In genomic region chr1:233140519-233140918, GRCh38 we compare ENCODE assay signal across 27 cellular contexts.
DNase-seq lines count a peak whose midpoint lies in the region; ATAC-seq and TF ChIP-seq lines count a peak whose summit lies in the region.
"Had no signal": no experiment of that assay in that cellular context is flagged by ENCODE, and none has a peak within 500 bp of the region (broad histone marks: within the 10 kb centered on the region; RNA-seq: fewer than 3 reads in every experiment).

No MANE protein-coding gene starts in this region.

- peak; percentile 44 for DNase-seq in AG10803 (ENCODE audit: low read depth)
- DNase-seq in IMR-90, result no peak
- DNase-seq in fibroblast of gingiva (ENCODE audit: low read depth), result peak; percentile 56
- DNase-seq in hepatocyte (ENCODE audit: low spot score), result no peak
- no peak for DNase-seq in NK-92 treated with Interleukin-12 subunit alpha and Interleukin-12 subunit beta, amount 100 ng/mL, for 24 hours (lab: John Stamatoyannopoulos, UW)
- DNase-seq in OCI-LY7 (ENCODE audit: low spot score), result no peak
- no peak for DNase-seq in head of caudate nucleus
- DNase-seq: activated CD4-positive, alpha-beta T cell treated with anti-CD3 and anti-CD28 coated beads, Interleukin-2, amount 10 ng/mL, durations not matched to agents 7 days and 5 days; activated T-cell treated with anti-CD3 and anti-CD28 coated beads, Interleukin-2, amount 50 U/mL, for 24 hours; amniotic stem cell; brain microvascular endothelial cell; Caco-2; DND-41; gastrocnemius medialis; kidney; NCI-H1694; NCI-H510A; pancreas; right lobe of liver; SHP77; stimulated activated CD4-positive, alpha-beta T cell treated with anti-CD3 and anti-CD28 coated beads, Interleukin-4, amount 100 ng/mL, for 4 hours; substantia nigra; T1000 had no signal

- BruUV-seq in IMR-90 (replicated peaks; lab: Mats Ljungman, UMichigan) (no TSS peak), OCI-LY7 (replicated peaks; lab: Mats Ljungman, UMichigan) (no TSS peak)

- no peak for TF ChIP-seq RAD21 in IMR-90 (IDR thresholded peaks at IDR 0.05; ENCODE audit: low read length)

- H3K18ac ChIP-seq in IMR-90 (ENCODE audit: low read depth, low read length), result peak overlapping the region; percentile 20; the same call in 1 of the 2 replicates

- in situ Hi-C loops in IMR-90 (cut with MboI; ENCODE audit: low sequenced_read_pairs), result no loop called here

- H3K9me3 ChIP-seq in IMR-90 (ENCODE audit: control insufficient read depth, insufficient read depth, low read length), result no peaks in the 10 kb centered on the region
- no peaks in the 10 kb centered on the region for H3K9me3 ChIP-seq in hepatocyte (ENCODE audit: low read depth)
- no peaks in the 10 kb centered on the region for H3K9me3 ChIP-seq in OCI-LY7 (ENCODE audit: low read length)
- H3K9me3 ChIP-seq: BLaER1 treated with 17β-estradiol and CSF1 and Interleukin-3, amounts not matched to agents 10 nM and 100 nM; Caco-2; gastrocnemius medialis; pancreas; right lobe of liver had no signal

- intact Hi-C loops in IMR-90 (cut with micrococcal nuclease), result no loop called here
- intact Hi-C loops in OCI-LY7 (cut with micrococcal nuclease; ENCODE audit: unreplicated experiment), result no loop called here
- intact Hi-C loops in head of caudate nucleus (cut with DNase I), result no loop called here

- H4K91ac ChIP-seq in IMR-90 (ENCODE audit: insufficient read depth, low read depth, low read length), result no peak overlapping the region

- H3K4me1 ChIP-seq in IMR-90 (ENCODE audit: control insufficient read depth, insufficient read depth, low read length) (peaks cover 4% of the 10 kb centered on the region; the same call in 1 of the 2 replicates), hepatocyte (ENCODE audit: insufficient read depth) (peaks cover 5% of the 10 kb centered on the region), OCI-LY7 (ENCODE audit: insufficient read depth, low read length, poor library complexity, severe bottlenecking) (no peaks in the 10 kb centered on the region)
- H3K4me1 ChIP-seq: BLaER1 treated with 17β-estradiol and CSF1 and Interleukin-3, amounts not matched to agents 10 nM and 100 nM; Caco-2; gastrocnemius medialis; pancreas; right lobe of liver had no signal

- ATAC-seq in IMR-90 (ENCODE audit: low read depth) (no peak), GM21576 (IDR thresholded peaks at IDR 0.05; ENCODE audit: unreplicated experiment) (no peak)
- ATAC-seq: gastrocnemius medialis; pancreas; right lobe of liver; stimulated activated memory B cell treated with anti-CD40 and anti-IgM and Interleukin-4, amounts not matched to agents 10 μg/mL and 1 μg/mL and 100 μg/mL, for 72 hours had no signal

- H3K36me3 ChIP-seq in IMR-90 (ENCODE audit: control insufficient read depth, insufficient read depth, low read length), result peaks cover 2% of the 10 kb centered on the region
- H3K36me3 ChIP-seq in hepatocyte (replicated peaks; ENCODE audit: insufficient read depth, low read depth), result no peaks in the 10 kb centered on the region
- H3K36me3 ChIP-seq in OCI-LY7 (ENCODE audit: insufficient read depth, low read length), result no peaks in the 10 kb centered on the region
- H3K36me3 ChIP-seq: brain microvascular endothelial cell, gastrocnemius medialis, pancreas, right lobe of liver had no signal

- no peak overlapping the region for H2BK120ac ChIP-seq in IMR-90 (ENCODE audit: low read depth, low read length)

- POLR2A ChIA-PET in IMR-90 (lab: Charles Lee; ENCODE audit: unreplicated experiment), result no interaction called here
- POLR2A ChIA-PET in OCI-LY7 (lab: Charles Lee), result interaction anchor here (0.7 kb wide), 1 partner anchor 120 kb away, joined by 3 read pairs; no protein-coding TSS in a partner anchor

- H3K4me3 ChIP-seq in AG10803 (ENCODE audit: low read length) (no peak overlapping the region), IMR-90 (ENCODE audit: insufficient read depth, low read depth, low read length) (no peak overlapping the region), hepatocyte (no peak overlapping the region), OCI-LY7 (ENCODE audit: low read depth, low read length, poor library complexity, severe bottlenecking) (no peak overlapping the region)
- H3K4me3 ChIP-seq: BLaER1 treated with 17β-estradiol and CSF1 and Interleukin-3, amounts not matched to agents 10 nM and 100 nM; gastrocnemius medialis; pancreas; right lobe of liver had no signal

- no peak overlapping the region for H3K56ac ChIP-seq in IMR-90 (ENCODE audit: extremely low read depth, insufficient read depth, low read length)

- no peaks in the 10 kb centered on the region for H3K79me1 ChIP-seq in IMR-90 (ENCODE audit: low read depth in 1 of 2, low read length in 2 of 2)

- H2BK20ac ChIP-seq in IMR-90 (ENCODE audit: low read depth, low read length), result no peak overlapping the region

- peak overlapping the region; percentile 21; the same call in 1 of the 2 replicates for H4K5ac ChIP-seq in IMR-90 (ENCODE audit: low read depth, low read length)

- no peak overlapping the region for H3K14ac ChIP-seq in IMR-90 (replicated peaks; ENCODE audit: low read depth, low read length)

- peaks cover 3% of the 10 kb centered on the region for H3K9me1 ChIP-seq in IMR-90 (ENCODE audit: insufficient read depth, low read length)

- no peak overlapping the region for H3K9ac ChIP-seq in IMR-90 (ENCODE audit: low read depth, low read length)
- H3K9ac ChIP-seq: BLaER1 treated with 17β-estradiol and CSF1 and Interleukin-3, amounts not matched to agents 10 nM and 100 nM had no signal

- no peak overlapping the region for H3K23ac ChIP-seq in IMR-90 (ENCODE audit: low read depth, low read length)

- H2BK5ac ChIP-seq in IMR-90 (ENCODE audit: low read depth, low read length, poor library complexity, severe bottlenecking), result no peak overlapping the region

- TF ChIP-seq POLR2A in IMR-90 (IDR thresholded peaks at IDR 0.05; ENCODE audit: low read depth, low read length), result no peak

- CTCF ChIA-PET in IMR-90 (lab: Yijun Ruan, JAX), result no interaction called here
- CTCF ChIA-PET in OCI-LY7 (lab: Charles Lee; ENCODE audit: unreplicated experiment), result no interaction called here

- peak overlapping the region; percentile 41; the same call in 1 of the 2 replicates for H3K27ac ChIP-seq in IMR-90 (ENCODE audit: insufficient read depth, low read length)
- H3K27ac ChIP-seq in hepatocyte, result peak overlapping the region; percentile 53
- no peak overlapping the region for H3K27ac ChIP-seq in OCI-LY7 (ENCODE audit: low read depth, low read length, poor library complexity, severe bottlenecking)
- H3K27ac ChIP-seq: BLaER1 treated with 17β-estradiol and CSF1 and Interleukin-3, amounts not matched to agents 10 nM and 100 nM; brain microvascular endothelial cell; epithelial cell of prostate; gastrocnemius medialis; pancreas; right lobe of liver had no signal

- H4K20me1 ChIP-seq in IMR-90 (ENCODE audit: insufficient read depth, low read length) (no peaks in the 10 kb centered on the region), hepatocyte (ENCODE audit: insufficient read depth, poor library complexity, severe bottlenecking) (no peaks in the 10 kb centered on the region), OCI-LY7 (ENCODE audit: insufficient read depth, low read length) (no peaks in the 10 kb centered on the region)
- H4K20me1 ChIP-seq: BLaER1 treated with 17β-estradiol and CSF1 and Interleukin-3, amounts not matched to agents 10 nM and 100 nM had no signal

- H2AK5ac ChIP-seq in IMR-90 (ENCODE audit: low read depth, low read length), result 0 out of 2 replicates have a peak overlapping the region, but pooled peaks have one; percentile 6

- no peak overlapping the region for H4K8ac ChIP-seq in IMR-90 (ENCODE audit: low read depth in 2 of 2, low read length in 2 of 2)

- H3K4ac ChIP-seq in IMR-90 (ENCODE audit: low read depth, low read length), result peak overlapping the region; percentile 13; the same call in 1 of the 2 replicates

- no peaks in the 10 kb centered on the region for H3K27me3 ChIP-seq in IMR-90 (ENCODE audit: control insufficient read depth, insufficient read depth, low read length)
- no peaks in the 10 kb centered on the region for H3K27me3 ChIP-seq in hepatocyte
- H3K27me3 ChIP-seq: brain microvascular endothelial cell, gastrocnemius medialis, pancreas, right lobe of liver had no signal

- H3K79me2 ChIP-seq in hepatocyte, result no peaks in the 10 kb centered on the region
- no peaks in the 10 kb centered on the region for H3K79me2 ChIP-seq in OCI-LY7 (ENCODE audit: insufficient read depth, low read depth, low read length)

- dilution Hi-C loops in IMR-90 (cut with HindIII; ENCODE audit: low sequenced_read_pairs, unreplicated experiment), result no loop called here

- TF ChIP-seq CTCF in AG10803 (conservative IDR thresholded peaks at IDR 0.05; ENCODE audit: low read length) (no peak), IMR-90 (conservative IDR thresholded peaks at IDR 0.05; ENCODE audit: low read depth, low read length) (no peak), hepatocyte (IDR thresholded peaks at IDR 0.05; ENCODE audit: poor library complexity) (no peak), OCI-LY7 (conservative IDR thresholded peaks at IDR 0.05; ENCODE audit: low read length) (no peak)

- no peak overlapping the region for H2AK9ac ChIP-seq in IMR-90 (replicated peaks; ENCODE audit: low read depth, low read length, poor library complexity)

- no peak overlapping the region for H2BK15ac ChIP-seq in IMR-90 (ENCODE audit: low read depth, low read length)

- WGBS in IMR-90 (ENCODE audit: extremely low coverage in 2 of 2, insufficient read length in 1 of 2), 2 experiments, result no CpG with 5 or more reads among the region's 5 CpGs
- WGBS in hepatocyte (ENCODE audit: low lambda C conversion rate, missing lambda C conversion rate), result 81% methylated on average over 5 of the region's 5 CpGs

- H2AFZ ChIP-seq in IMR-90 (replicated peaks; ENCODE audit: low read length, poor library complexity), result no peak overlapping the region
- no peak overlapping the region for H2AFZ ChIP-seq in hepatocyte
- H2AFZ ChIP-seq in OCI-LY7 (ENCODE audit: low read length), result no peak overlapping the region

- H3K9me2 ChIP-seq in hepatocyte (replicated peaks; ENCODE audit: insufficient read depth) (no peaks in the 10 kb centered on the region), OCI-LY7 (ENCODE audit: insufficient read depth, low read length) (no peaks in the 10 kb centered on the region)

- H3K4me2 ChIP-seq in IMR-90 (ENCODE audit: low read depth, low read length) (no peak overlapping the region), hepatocyte (peak overlapping the region; percentile 32), OCI-LY7 (ENCODE audit: low read length) (no peak overlapping the region)

TF ChIP-seq in IMR-90, 13 proteins besides CTCF, POLR2A, EP300 and RAD21 (continues in another document):
- TF ChIP-seq SMC3 (IDR thresholded peaks at IDR 0.05; ENCODE audit: low read depth, low read length) (no peak), BHLHE40 (IDR thresholded peaks at IDR 0.05; ENCODE audit: low read depth, low read length) (no peak), CEBPB (IDR thresholded peaks at IDR 0.05; ENCODE audit: low read depth, low read length) (no peak), RCOR1 (IDR thresholded peaks at IDR 0.05; ENCODE audit: insufficient replicate concordance, low read length) (no peak), NFE2L2 (IDR thresholded peaks at IDR 0.05; ENCODE audit: low read depth, low read length) (no peak), MXI1 (IDR thresholded peaks at IDR 0.05; ENCODE audit: borderline replicate concordance, low read depth, low read length) (no peak), RFX5 (IDR thresholded peaks at IDR 0.05; ENCODE audit: low read depth, low read length) (no peak), CHD1 (IDR thresholded peaks at IDR 0.05; ENCODE audit: low read depth, low read length) (no peak)

Comparison
In these comparisons a context has a peak if more than half of its experiments do, and no peak if none do; other contexts are left out.
1. DNase-seq: peak in AG10803 (single experiment) and fibroblast of gingiva (single experiment); none in IMR-90 (single experiment), hepatocyte (single experiment), NK-92 treated with Interleukin-12 subunit alpha and Interleukin-12 subunit beta, amount 100 ng/mL, for 24 hours (single experiment), OCI-LY7 (single experiment) and head of caudate nucleus (0 of 42).